Comparison of ENCODE assay signal across 1 cellular context in genomic region chr19:10403137-10404021, GRCh38.
TF ChIP-seq lines count a peak whose summit lies in the region.

Gene CDC37 (minus strand): TSS chr19:10403542. CDS start chr19:10403479, 63 bp downstream.

TF ChIP-seq in HepG2, 621 proteins besides CTCF, POLR2A, EP300 and RAD21 (continued from another document and continues in another):
- TF ChIP-seq ZNF704 (CRISPR knock-in tag; IDR thresholded peaks at IDR 0.05; ENCODE audit: borderline replicate concordance): no peak
- TF ChIP-seq GFI1 (CRISPR knock-in tag; IDR thresholded peaks at IDR 0.05; ENCODE audit: borderline replicate concordance): no peak
- TF ChIP-seq, protein P1, sequence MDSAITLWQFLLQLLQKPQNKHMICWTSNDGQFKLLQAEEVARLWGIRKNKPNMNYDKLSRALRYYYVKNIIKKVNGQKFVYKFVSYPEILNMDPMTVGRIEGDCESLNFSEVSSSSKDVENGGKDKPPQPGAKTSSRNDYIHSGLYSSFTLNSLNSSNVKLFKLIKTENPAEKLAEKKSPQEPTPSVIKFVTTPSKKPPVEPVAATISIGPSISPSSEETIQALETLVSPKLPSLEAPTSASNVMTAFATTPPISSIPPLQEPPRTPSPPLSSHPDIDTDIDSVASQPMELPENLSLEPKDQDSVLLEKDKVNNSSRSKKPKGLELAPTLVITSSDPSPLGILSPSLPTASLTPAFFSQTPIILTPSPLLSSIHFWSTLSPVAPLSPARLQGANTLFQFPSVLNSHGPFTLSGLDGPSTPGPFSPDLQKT (CRISPR knock-in tag; IDR thresholded peaks at IDR 0.05; ENCODE audit: borderline replicate concordance): no peak
- TF ChIP-seq, protein P2, sequence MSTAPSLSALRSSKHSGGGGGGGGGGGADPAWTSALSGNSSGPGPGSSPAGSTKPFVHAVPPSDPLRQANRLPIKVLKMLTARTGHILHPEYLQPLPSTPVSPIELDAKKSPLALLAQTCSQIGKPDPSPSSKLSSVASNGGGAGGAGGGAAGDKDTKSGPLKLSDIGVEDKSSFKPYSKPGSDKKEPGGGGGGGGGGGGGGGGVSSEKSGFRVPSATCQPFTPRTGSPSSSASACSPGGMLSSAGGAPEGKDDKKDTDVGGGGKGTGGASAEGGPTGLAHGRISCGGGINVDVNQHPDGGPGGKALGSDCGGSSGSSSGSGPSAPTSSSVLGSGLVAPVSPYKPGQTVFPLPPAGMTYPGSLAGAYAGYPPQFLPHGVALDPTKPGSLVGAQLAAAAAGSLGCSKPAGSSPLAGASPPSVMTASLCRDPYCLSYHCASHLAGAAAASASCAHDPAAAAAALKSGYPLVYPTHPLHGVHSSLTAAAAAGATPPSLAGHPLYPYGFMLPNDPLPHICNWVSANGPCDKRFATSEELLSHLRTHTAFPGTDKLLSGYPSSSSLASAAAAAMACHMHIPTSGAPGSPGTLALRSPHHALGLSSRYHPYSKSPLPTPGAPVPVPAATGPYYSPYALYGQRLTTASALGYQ (CRISPR knock-in tag; IDR thresholded peaks at IDR 0.05): no peak
- TF ChIP-seq SIN3A (IDR thresholded peaks at IDR 0.05; ENCODE audit: borderline replicate concordance, low read depth, low read length): peak; percentile 97; the same call in 1 of the 2 replicates
- TF ChIP-seq PCBP1 (IDR thresholded peaks at IDR 0.05; ENCODE audit: borderline replicate concordance, low read depth, low read length): no peak; the same call in 1 of the 2 replicates
- TF ChIP-seq ZFP37 (CRISPR knock-in tag; IDR thresholded peaks at IDR 0.05; ENCODE audit: borderline replicate concordance): no peak
- TF ChIP-seq ZNF75D (CRISPR knock-in tag; IDR thresholded peaks at IDR 0.05; ENCODE audit: borderline replicate concordance): no peak
- peak; percentile 67; the same call in 1 of the 2 replicates for TF ChIP-seq KAT7 (CRISPR knock-in tag; IDR thresholded peaks at IDR 0.05; ENCODE audit: borderline replicate concordance)
- TF ChIP-seq YEATS2 (CRISPR knock-in tag; IDR thresholded peaks at IDR 0.05; ENCODE audit: borderline replicate concordance): peak; percentile 77; the same call in 1 of the 2 replicates
- TF ChIP-seq HOXA5 (CRISPR knock-in tag; IDR thresholded peaks at IDR 0.05): peak; percentile 63
- TF ChIP-seq LCORL (IDR thresholded peaks at IDR 0.05): no peak
- no peak for TF ChIP-seq LCORL (CRISPR knock-in tag; IDR thresholded peaks at IDR 0.05)
- no peak for TF ChIP-seq ATF6 (CRISPR knock-in tag; conservative IDR thresholded peaks at IDR 0.05)
- no peak for TF ChIP-seq ZNF879 (CRISPR knock-in tag; IDR thresholded peaks at IDR 0.05)
- TF ChIP-seq PAX8 (CRISPR knock-in tag; IDR thresholded peaks at IDR 0.05; ENCODE audit: borderline replicate concordance): no peak
- no peak for TF ChIP-seq ZNF101 (CRISPR knock-in tag; IDR thresholded peaks at IDR 0.05; ENCODE audit: borderline replicate concordance, low read depth)
- 0 out of 2 replicates have a peak, but pooled peaks have one; percentile 38 for TF ChIP-seq ZBTB42 (CRISPR knock-in tag; IDR thresholded peaks at IDR 0.05)
- TF ChIP-seq, protein P3, sequence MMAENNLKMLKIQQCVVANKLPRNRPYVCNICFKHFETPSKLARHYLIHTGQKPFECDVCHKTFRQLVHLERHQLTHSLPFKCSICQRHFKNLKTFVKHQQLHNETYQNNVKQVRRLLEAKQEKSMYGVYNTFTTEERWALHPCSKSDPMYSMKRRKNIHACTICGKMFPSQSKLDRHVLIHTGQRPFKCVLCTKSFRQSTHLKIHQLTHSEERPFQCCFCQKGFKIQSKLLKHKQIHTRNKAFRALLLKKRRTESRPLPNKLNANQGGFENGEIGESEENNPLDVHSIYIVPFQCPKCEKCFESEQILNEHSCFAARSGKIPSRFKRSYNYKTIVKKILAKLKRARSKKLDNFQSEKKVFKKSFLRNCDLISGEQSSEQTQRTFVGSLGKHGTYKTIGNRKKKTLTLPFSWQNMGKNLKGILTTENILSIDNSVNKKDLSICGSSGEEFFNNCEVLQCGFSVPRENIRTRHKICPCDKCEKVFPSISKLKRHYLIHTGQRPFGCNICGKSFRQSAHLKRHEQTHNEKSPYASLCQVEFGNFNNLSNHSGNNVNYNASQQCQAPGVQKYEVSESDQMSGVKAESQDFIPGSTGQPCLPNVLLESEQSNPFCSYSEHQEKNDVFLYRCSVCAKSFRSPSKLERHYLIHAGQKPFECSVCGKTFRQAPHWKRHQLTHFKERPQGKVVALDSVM (CRISPR knock-in tag; IDR thresholded peaks at IDR 0.05): no peak
- TF ChIP-seq TSC22D2 (CRISPR knock-in tag; IDR thresholded peaks at IDR 0.05; ENCODE audit: borderline replicate concordance): no peak
- TF ChIP-seq EED (CRISPR knock-in tag; IDR thresholded peaks at IDR 0.05): peak; percentile 79
- TF ChIP-seq NFIC (IDR thresholded peaks at IDR 0.05; ENCODE audit: low read length): no peak
- no peak for TF ChIP-seq ZNF564 (CRISPR knock-in tag; IDR thresholded peaks at IDR 0.05)
- TF ChIP-seq ZNF670 (CRISPR knock-in tag; IDR thresholded peaks at IDR 0.05; ENCODE audit: borderline replicate concordance): no peak
- TF ChIP-seq, protein P4, sequence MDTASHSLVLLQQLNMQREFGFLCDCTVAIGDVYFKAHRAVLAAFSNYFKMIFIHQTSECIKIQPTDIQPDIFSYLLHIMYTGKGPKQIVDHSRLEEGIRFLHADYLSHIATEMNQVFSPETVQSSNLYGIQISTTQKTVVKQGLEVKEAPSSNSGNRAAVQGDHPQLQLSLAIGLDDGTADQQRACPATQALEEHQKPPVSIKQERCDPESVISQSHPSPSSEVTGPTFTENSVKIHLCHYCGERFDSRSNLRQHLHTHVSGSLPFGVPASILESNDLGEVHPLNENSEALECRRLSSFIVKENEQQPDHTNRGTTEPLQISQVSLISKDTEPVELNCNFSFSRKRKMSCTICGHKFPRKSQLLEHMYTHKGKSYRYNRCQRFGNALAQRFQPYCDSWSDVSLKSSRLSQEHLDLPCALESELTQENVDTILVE (CRISPR knock-in tag; IDR thresholded peaks at IDR 0.05): no peak
- no peak for TF ChIP-seq CEBPZ (IDR thresholded peaks at IDR 0.05; ENCODE audit: low read length)
- peak; percentile 95 for TF ChIP-seq KLF12 (CRISPR knock-in tag; IDR thresholded peaks at IDR 0.05; ENCODE audit: borderline replicate concordance)
- no peak for TF ChIP-seq ZNF883 (CRISPR knock-in tag; IDR thresholded peaks at IDR 0.05; ENCODE audit: not compliant biosample characterization)
- TF ChIP-seq ATF1 (CRISPR knock-in tag; IDR thresholded peaks at IDR 0.05): peak; percentile 88
- peak; percentile 91 for TF ChIP-seq ZNF788 (CRISPR knock-in tag; IDR thresholded peaks at IDR 0.05; ENCODE audit: borderline replicate concordance)
- TF ChIP-seq CHCHD3 (CRISPR knock-in tag; IDR thresholded peaks at IDR 0.05): no peak
- 0 out of 2 replicates have a peak, but pooled peaks have one; percentile 51 for TF ChIP-seq ZNF331 (CRISPR knock-in tag; IDR thresholded peaks at IDR 0.05)
- TF ChIP-seq TARDBP (CRISPR knock-in tag; IDR thresholded peaks at IDR 0.05): no peak
- TF ChIP-seq REL (CRISPR knock-in tag; conservative IDR thresholded peaks at IDR 0.05): no peak
- TF ChIP-seq ARNTL (CRISPR knock-in tag; IDR thresholded peaks at IDR 0.05): peak; percentile 38
- TF ChIP-seq, protein P5, sequence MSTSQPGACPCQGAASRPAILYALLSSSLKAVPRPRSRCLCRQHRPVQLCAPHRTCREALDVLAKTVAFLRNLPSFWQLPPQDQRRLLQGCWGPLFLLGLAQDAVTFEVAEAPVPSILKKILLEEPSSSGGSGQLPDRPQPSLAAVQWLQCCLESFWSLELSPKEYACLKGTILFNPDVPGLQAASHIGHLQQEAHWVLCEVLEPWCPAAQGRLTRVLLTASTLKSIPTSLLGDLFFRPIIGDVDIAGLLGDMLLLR (CRISPR knock-in tag; IDR thresholded peaks at IDR 0.05): peak; percentile 84
- 0 out of 2 replicates have a peak, but pooled peaks have one; percentile 16 for TF ChIP-seq ATF2 (CRISPR knock-in tag; IDR thresholded peaks at IDR 0.05)
- TF ChIP-seq ZNF460 (CRISPR knock-in tag; IDR thresholded peaks at IDR 0.05; ENCODE audit: borderline replicate concordance): no peak
- TF ChIP-seq ZNF672 (CRISPR knock-in tag; IDR thresholded peaks at IDR 0.05): no peak
- no peak for TF ChIP-seq MIXL1 (CRISPR knock-in tag; IDR thresholded peaks at IDR 0.05)
- no peak; the same call in none of the 2 replicates for TF ChIP-seq SALL1 (CRISPR knock-in tag; IDR thresholded peaks at IDR 0.05)
- TF ChIP-seq, protein P6, sequence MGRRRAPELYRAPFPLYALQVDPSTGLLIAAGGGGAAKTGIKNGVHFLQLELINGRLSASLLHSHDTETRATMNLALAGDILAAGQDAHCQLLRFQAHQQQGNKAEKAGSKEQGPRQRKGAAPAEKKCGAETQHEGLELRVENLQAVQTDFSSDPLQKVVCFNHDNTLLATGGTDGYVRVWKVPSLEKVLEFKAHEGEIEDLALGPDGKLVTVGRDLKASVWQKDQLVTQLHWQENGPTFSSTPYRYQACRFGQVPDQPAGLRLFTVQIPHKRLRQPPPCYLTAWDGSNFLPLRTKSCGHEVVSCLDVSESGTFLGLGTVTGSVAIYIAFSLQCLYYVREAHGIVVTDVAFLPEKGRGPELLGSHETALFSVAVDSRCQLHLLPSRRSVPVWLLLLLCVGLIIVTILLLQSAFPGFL (CRISPR knock-in tag; IDR thresholded peaks at IDR 0.05): no peak
- TF ChIP-seq SP140L (CRISPR knock-in tag; IDR thresholded peaks at IDR 0.05; ENCODE audit: borderline replicate concordance): no peak
- TF ChIP-seq ZNF546 (CRISPR knock-in tag; conservative IDR thresholded peaks at IDR 0.05): no peak; the same call in 1 of the 2 replicates
- TF ChIP-seq ZNF263 (CRISPR knock-in tag; IDR thresholded peaks at IDR 0.05): 0 out of 2 replicates have a peak, but pooled peaks have one; percentile 25
- TF ChIP-seq, protein P7, sequence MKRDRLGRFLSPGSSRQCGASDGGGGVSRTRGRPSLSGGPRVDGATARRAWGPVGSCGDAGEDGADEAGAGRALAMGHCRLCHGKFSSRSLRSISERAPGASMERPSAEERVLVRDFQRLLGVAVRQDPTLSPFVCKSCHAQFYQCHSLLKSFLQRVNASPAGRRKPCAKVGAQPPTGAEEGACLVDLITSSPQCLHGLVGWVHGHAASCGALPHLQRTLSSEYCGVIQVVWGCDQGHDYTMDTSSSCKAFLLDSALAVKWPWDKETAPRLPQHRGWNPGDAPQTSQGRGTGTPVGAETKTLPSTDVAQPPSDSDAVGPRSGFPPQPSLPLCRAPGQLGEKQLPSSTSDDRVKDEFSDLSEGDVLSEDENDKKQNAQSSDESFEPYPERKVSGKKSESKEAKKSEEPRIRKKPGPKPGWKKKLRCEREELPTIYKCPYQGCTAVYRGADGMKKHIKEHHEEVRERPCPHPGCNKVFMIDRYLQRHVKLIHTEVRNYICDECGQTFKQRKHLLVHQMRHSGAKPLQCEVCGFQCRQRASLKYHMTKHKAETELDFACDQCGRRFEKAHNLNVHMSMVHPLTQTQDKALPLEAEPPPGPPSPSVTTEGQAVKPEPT (CRISPR knock-in tag; IDR thresholded peaks at IDR 0.05; ENCODE audit: low read depth): no peak; the same call in 1 of the 2 replicates
- no peak for TF ChIP-seq EHMT2 (IDR thresholded peaks at IDR 0.05; ENCODE audit: borderline replicate concordance, low read depth, low read length)
- no peak for TF ChIP-seq ZNF234 (CRISPR knock-in tag; conservative IDR thresholded peaks at IDR 0.05)
